ENCODE assay signal across 13 cellular contexts in genomic region chr17:82858376-82859126, GRCh38. TPM values are rescaled to one million over a fixed set of nuclear protein-coding genes. Genes with fewer than 3 reads are reported as not detected.
DNase-seq lines count a peak whose midpoint lies in the region; TF ChIP-seq lines count a peak whose summit lies in the region.
"Had no signal": no experiment of that assay in that cellular context is flagged by ENCODE, and none has a peak within 500 bp of the region (broad histone marks: within the 10 kb centered on the region; RNA-seq: fewer than 3 reads in every experiment).

No MANE protein-coding gene starts in this region.

- CTCF ChIA-PET in GM10248 (lab: Yijun Ruan, JAX), result interaction anchor here (5.7 kb wide), 1 partner anchor 13 kb away, joined by 21 read pairs; no protein-coding TSS in a partner anchor

- peaks cover 23% of the 10 kb centered on the region for H3K79me2 ChIP-seq in DOHH2 (ENCODE audit: control insufficient read depth, low read length)

- H3K36me3 ChIP-seq in DOHH2 (ENCODE audit: control insufficient read depth, low read length), result 0 out of 2 replicates have a peak, but pooled peaks cover 8% of the 10 kb centered on the region

- H3K27me3 ChIP-seq in DOHH2 (ENCODE audit: control insufficient read depth, low read length), result no peaks in the 10 kb centered on the region

- peaks cover 13% of the 10 kb centered on the region for H3K4me1 Mint-ChIP-seq in progenitor cell of endocrine pancreas (ENCODE audit: low read depth)

- peaks cover 5% of the 10 kb centered on the region; the same call in 1 of the 2 replicates for H3F3A ChIP-seq in DOHH2 (ENCODE audit: control insufficient read depth, insufficient read depth)

- peaks cover 10% of the 10 kb centered on the region for H4K20me1 ChIP-seq in DOHH2 (ENCODE audit: control insufficient read depth, insufficient read depth, low read depth, low read length)

- no peak overlapping the region for H3K27ac ChIP-seq in DOHH2 (ENCODE audit: low read depth, low read length)

- H3K4me3 ChIP-seq in DOHH2 (ENCODE audit: low read length), result no peak overlapping the region

- H3K4me3 Mint-ChIP-seq in progenitor cell of endocrine pancreas (ENCODE audit: low read depth), result no peak overlapping the region

- DNase-seq in T-helper 9 cell, result peak; percentile 42
- DNase-seq in effector CD4-positive, alpha-beta T cell, result peak; percentile 32
- DNase-seq in progenitor cell of endocrine pancreas (ENCODE audit: low spot score, unreplicated experiment), result no peak
- DNase-seq in hypothalamus (lab: John Stamatoyannopoulos, UW), result no peak
- no peak for DNase-seq in GM10248 (ENCODE audit: extremely low spot score)
- DNase-seq in COR-L47 (lab: John Stamatoyannopoulos, UW), result no peak
- no peak for DNase-seq in NCI-H2196 (lab: John Stamatoyannopoulos, UW; ENCODE audit: unreplicated experiment)
- DNase-seq: anterior cingulate cortex, NCI-H2107, SW 1271 had no signal

- no peaks in the 10 kb centered on the region for H3K9me2 ChIP-seq in DOHH2 (replicated peaks; ENCODE audit: control insufficient read depth, low read length)

- H3K4me1 ChIP-seq in DOHH2 (ENCODE audit: control insufficient read depth, low read length), result peaks cover 42% of the 10 kb centered on the region

- peak overlapping the region; percentile 82 for H3K27ac Mint-ChIP-seq in progenitor cell of endocrine pancreas

- H3K4me2 ChIP-seq in DOHH2 (ENCODE audit: low read length), result peak overlapping the region; percentile 88

- no peaks in the 10 kb centered on the region for H3K9me3 ChIP-seq in DOHH2 (ENCODE audit: control insufficient read depth, insufficient read depth, low read length)

- TF ChIP-seq CTCF in DOHH2 (IDR thresholded peaks at IDR 0.05; ENCODE audit: low read depth, low read length, poor library complexity, severe bottlenecking) (no peak), progenitor cell of endocrine pancreas (IDR thresholded peaks at IDR 0.05; ENCODE audit: unreplicated experiment) (no peak), GM10248 (IDR thresholded peaks at IDR 0.05; ENCODE audit: control extremely low read depth, extremely low read depth, low read depth, missing control alignments) (no peak)

- H3K27me3 Mint-ChIP-seq in progenitor cell of endocrine pancreas, result no peaks in the 10 kb centered on the region

- POLR2A ChIA-PET in GM10248 (lab: Yijun Ruan, JAX), result no interaction called here

- H3K9me3 Mint-ChIP-seq in progenitor cell of endocrine pancreas (ENCODE audit: low read depth), result peaks cover 4% of the 10 kb centered on the region

- H3K36me3 Mint-ChIP-seq in progenitor cell of endocrine pancreas (ENCODE audit: insufficient read depth), result peaks cover 9% of the 10 kb centered on the region

RNA-seq across cellular contexts. Expression of gene ZNF750, which starts 18.7 kb away (rescaled TPM):
- 0.07 and 0.11 TPM in 2 replicates for total RNA-seq in progenitor cell of endocrine pancreas
- total RNA-seq: G401, osteocyte had no signal

Comparison
In these comparisons a context has a peak if more than half of its experiments do, and no peak if none do; other contexts are left out.
1. DNase-seq: peak in T-helper 9 cell (single experiment) and effector CD4-positive, alpha-beta T cell (single experiment); none in progenitor cell of endocrine pancreas (single experiment), hypothalamus (0 of 51), GM10248 (single experiment), COR-L47 (single experiment) and NCI-H2196 (single experiment).